Comparison of ENCODE assay signal across 8 cellular contexts in genomic region chr16:14285542-14286380, GRCh38.
DNase-seq lines count a peak whose midpoint lies in the region; ATAC-seq and TF ChIP-seq lines count a peak whose summit lies in the region.

No MANE protein-coding gene starts in this region.

- H2BK15ac ChIP-seq in IMR-90 (ENCODE audit: low read depth, low read length): no peak overlapping the region

- no peaks in the 10 kb centered on the region for H3K79me2 ChIP-seq in OCI-LY7 (ENCODE audit: insufficient read depth, low read depth, low read length)

- DNase-seq in DMS 273 (lab: John Stamatoyannopoulos, UW; ENCODE audit: unreplicated experiment): peak; percentile 97
- peak; percentile 97 for DNase-seq in IMR-90
- peak; percentile 91 for DNase-seq in OCI-LY7 (ENCODE audit: low spot score)
- peak; percentile 97 for DNase-seq in activated T-cell treated with anti-CD3 and anti-CD28 coated beads for 4 hours
- DNase-seq in epithelial cell of proximal tubule (ENCODE audit: low read depth): no peak
- DNase-seq in mucosa of gallbladder (ENCODE audit: low spot score): peak; percentile 95
- DNase-seq in stimulated activated CD8-positive, alpha-beta memory T cell treated with anti-CD3 and anti-CD28 coated beads, Interleukin-4, amount 100 ng/mL, for 1 hour (ENCODE audit: low read depth in 2 of 2, low spot score in 1 of 2): peak; percentile 92 to 93

- peaks cover 5% of the 10 kb centered on the region for H3K9me3 ChIP-seq in IMR-90 (ENCODE audit: control insufficient read depth, insufficient read depth, low read length)
- H3K9me3 ChIP-seq in OCI-LY7 (ENCODE audit: low read length): peaks cover 15% of the 10 kb centered on the region; the same call in 1 of the 2 replicates

- H2AK9ac ChIP-seq in IMR-90 (replicated peaks; ENCODE audit: low read depth, low read length, poor library complexity): peak overlapping the region; percentile 71

- no peak overlapping the region for H3K14ac ChIP-seq in IMR-90 (replicated peaks; ENCODE audit: low read depth, low read length)

- intact Hi-C loops in IMR-90 (cut with micrococcal nuclease) (loop anchor here (1.0 to 5.0 kb wide), 3 partner anchors 213 to 362 kb away; partner anchors contain the start of gene MRTFB), OCI-LY7 (cut with micrococcal nuclease; ENCODE audit: unreplicated experiment) (loop anchor here (5.0 kb wide), 1 partner anchor 363 kb away; the partner anchor contains the start of gene ERCC4)

- WGBS in IMR-90 (ENCODE audit: extremely low coverage in 2 of 2, insufficient read length in 1 of 2), 2 experiments: 1% methylated on average over 25 of the region's 72 CpGs; no CpG with 5 or more reads in 1 of the 2 experiments

- H3K9me1 ChIP-seq in IMR-90 (ENCODE audit: insufficient read depth, low read length): no peaks in the 10 kb centered on the region

- H3K4me1 ChIP-seq in IMR-90 (ENCODE audit: control insufficient read depth, insufficient read depth, low read length) (no peaks in the 10 kb centered on the region), OCI-LY7 (ENCODE audit: insufficient read depth, low read length, poor library complexity, severe bottlenecking) (peaks cover 51% of the 10 kb centered on the region)

- H3K27ac ChIP-seq in IMR-90 (ENCODE audit: insufficient read depth, low read length): peak overlapping the region; percentile 26; the same call in 1 of the 2 replicates
- peak overlapping the region; percentile 67 for H3K27ac ChIP-seq in OCI-LY7 (ENCODE audit: low read depth, low read length, poor library complexity, severe bottlenecking)

- dilution Hi-C loops in IMR-90 (cut with HindIII; ENCODE audit: low sequenced_read_pairs, unreplicated experiment): no loop called here

- H2BK120ac ChIP-seq in IMR-90 (ENCODE audit: low read depth, low read length): no peak overlapping the region

- peak overlapping the region; percentile 22; the same call in 1 of the 2 replicates for H3K56ac ChIP-seq in IMR-90 (ENCODE audit: extremely low read depth, insufficient read depth, low read length)

- no peak overlapping the region for H4K8ac ChIP-seq in IMR-90 (ENCODE audit: low read depth in 2 of 2, low read length in 2 of 2)

- H3K9me2 ChIP-seq in OCI-LY7 (ENCODE audit: insufficient read depth, low read length): no peaks in the 10 kb centered on the region

- CTCF ChIA-PET in IMR-90 (lab: Yijun Ruan, JAX) (interaction anchor here (0.7 to 1.2 kb wide), 6 partner anchors 10 to 366 kb away, joined by 3 to 5 read pairs (median 4); partner anchors contain the start of gene ERCC4), OCI-LY7 (lab: Charles Lee; ENCODE audit: unreplicated experiment) (interaction anchor here (0.6 to 1.5 kb wide), 5 partner anchors 15 to 366 kb away, joined by 3 to 6 read pairs (median 3); partner anchors contain the start of gene ERCC4)

- peak overlapping the region; percentile 85 for H2AFZ ChIP-seq in IMR-90 (replicated peaks; ENCODE audit: low read length, poor library complexity)
- peak overlapping the region; percentile 79 for H2AFZ ChIP-seq in OCI-LY7 (ENCODE audit: low read length)

- peaks cover 6% of the 10 kb centered on the region for H4K20me1 ChIP-seq in IMR-90 (ENCODE audit: insufficient read depth, low read length)
- no peaks in the 10 kb centered on the region for H4K20me1 ChIP-seq in OCI-LY7 (ENCODE audit: insufficient read depth, low read length)

- TF ChIP-seq CTCF in IMR-90 (conservative IDR thresholded peaks at IDR 0.05; ENCODE audit: low read depth, low read length) (no peak), OCI-LY7 (conservative IDR thresholded peaks at IDR 0.05; ENCODE audit: low read length) (no peak), epithelial cell of proximal tubule (conservative IDR thresholded peaks at IDR 0.05; ENCODE audit: low read depth, low read length) (no peak)

- ATAC-seq in GM21528 (IDR thresholded peaks at IDR 0.05; ENCODE audit: low FRiP score, unreplicated experiment) (peak; percentile 72), IMR-90 (ENCODE audit: low read depth) (peak; percentile 95)

- H3K36me3 ChIP-seq in IMR-90 (ENCODE audit: control insufficient read depth, insufficient read depth, low read length) (no peaks in the 10 kb centered on the region), OCI-LY7 (ENCODE audit: insufficient read depth, low read length) (no peaks in the 10 kb centered on the region)

- no peak overlapping the region for H2BK5ac ChIP-seq in IMR-90 (ENCODE audit: low read depth, low read length, poor library complexity, severe bottlenecking)

- H3K4me2 ChIP-seq in IMR-90 (ENCODE audit: low read depth, low read length): peak overlapping the region; percentile 1
- peak overlapping the region; percentile 79 for H3K4me2 ChIP-seq in OCI-LY7 (ENCODE audit: low read length)

- no peak overlapping the region for H2AK5ac ChIP-seq in IMR-90 (ENCODE audit: low read depth, low read length)

- BruUV-seq in IMR-90 (replicated peaks; lab: Mats Ljungman, UMichigan) (no TSS peak), OCI-LY7 (replicated peaks; lab: Mats Ljungman, UMichigan) (TSS peak; percentile 99)

- POLR2A ChIA-PET in IMR-90 (lab: Charles Lee; ENCODE audit: unreplicated experiment): interaction anchor here (0.6 kb wide), 1 partner anchor 15 kb away, joined by 3 read pairs; no protein-coding TSS in a partner anchor
- POLR2A ChIA-PET in OCI-LY7 (lab: Charles Lee): interaction anchor here (0.6 to 1.9 kb wide), 8 partner anchors 10 to 366 kb away, joined by 3 to 7 read pairs (median 3); partner anchors contain the start of gene ERCC4

- in situ Hi-C loops in IMR-90 (cut with MboI; ENCODE audit: low sequenced_read_pairs): loop anchor here (10.0 kb wide), 1 partner anchor 361 kb away; the partner anchor contains the start of gene ERCC4

- no peak overlapping the region for H4K5ac ChIP-seq in IMR-90 (ENCODE audit: low read depth, low read length)

- H3K27me3 ChIP-seq in IMR-90 (ENCODE audit: control insufficient read depth, insufficient read depth, low read length): no peaks in the 10 kb centered on the region

- no peak overlapping the region for H3K4ac ChIP-seq in IMR-90 (ENCODE audit: low read depth, low read length)

- H3K4me3 ChIP-seq in IMR-90 (ENCODE audit: insufficient read depth, low read depth, low read length): peak overlapping the region; percentile 66
- peak overlapping the region; percentile 76 for H3K4me3 ChIP-seq in OCI-LY7 (ENCODE audit: low read depth, low read length, poor library complexity, severe bottlenecking)
- H3K4me3 ChIP-seq in epithelial cell of proximal tubule (ENCODE audit: low read depth, low read length): peak overlapping the region; percentile 67

- TF ChIP-seq POLR2A in IMR-90 (IDR thresholded peaks at IDR 0.05; ENCODE audit: low read depth, low read length): no peak

- H2BK20ac ChIP-seq in IMR-90 (ENCODE audit: low read depth, low read length): no peak overlapping the region

- H3K9ac ChIP-seq in IMR-90 (ENCODE audit: low read depth, low read length): peak overlapping the region; percentile 57

- H3K18ac ChIP-seq in IMR-90 (ENCODE audit: low read depth, low read length): no peak overlapping the region

- H3K79me1 ChIP-seq in IMR-90 (ENCODE audit: low read depth in 1 of 2, low read length in 2 of 2): no peaks in the 10 kb centered on the region

- H3K23ac ChIP-seq in IMR-90 (ENCODE audit: low read depth, low read length): no peak overlapping the region

- H4K91ac ChIP-seq in IMR-90 (ENCODE audit: insufficient read depth, low read depth, low read length): no peak overlapping the region

- TF ChIP-seq RAD21 in IMR-90 (IDR thresholded peaks at IDR 0.05; ENCODE audit: low read length): no peak

TF ChIP-seq in IMR-90, 13 proteins besides CTCF, POLR2A, EP300 and RAD21:
- TF ChIP-seq CEBPB (IDR thresholded peaks at IDR 0.05; ENCODE audit: low read depth, low read length): peak; percentile 35; the same call in 1 of the 2 replicates
- peak; percentile 91; the same call in 1 of the 2 replicates for TF ChIP-seq MAZ (IDR thresholded peaks at IDR 0.05; ENCODE audit: borderline replicate concordance, low read depth, low read length)
- no peak for TF ChIP-seq RCOR1 (IDR thresholded peaks at IDR 0.05; ENCODE audit: insufficient replicate concordance, low read length)
- no peak for TF ChIP-seq MAFK (IDR thresholded peaks at IDR 0.05; ENCODE audit: low read depth, low read length)
- 0 out of 2 replicates have a peak, but pooled peaks have one; percentile 7 for TF ChIP-seq SMC3 (IDR thresholded peaks at IDR 0.05; ENCODE audit: low read depth, low read length)
- no peak; the same call in 1 of the 2 replicates for TF ChIP-seq CHD1 (IDR thresholded peaks at IDR 0.05; ENCODE audit: low read depth, low read length)
- no peak for TF ChIP-seq NFE2L2 (IDR thresholded peaks at IDR 0.05; ENCODE audit: low read depth, low read length)
- no peak for TF ChIP-seq MXI1 (IDR thresholded peaks at IDR 0.05; ENCODE audit: borderline replicate concordance, low read depth, low read length)
- TF ChIP-seq, protein P1, sequence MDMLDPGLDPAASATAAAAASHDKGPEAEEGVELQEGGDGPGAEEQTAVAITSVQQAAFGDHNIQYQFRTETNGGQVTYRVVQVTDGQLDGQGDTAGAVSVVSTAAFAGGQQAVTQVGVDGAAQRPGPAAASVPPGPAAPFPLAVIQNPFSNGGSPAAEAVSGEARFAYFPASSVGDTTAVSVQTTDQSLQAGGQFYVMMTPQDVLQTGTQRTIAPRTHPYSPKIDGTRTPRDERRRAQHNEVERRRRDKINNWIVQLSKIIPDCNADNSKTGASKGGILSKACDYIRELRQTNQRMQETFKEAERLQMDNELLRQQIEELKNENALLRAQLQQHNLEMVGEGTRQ (IDR thresholded peaks at IDR 0.05; ENCODE audit: low read depth, low read length): no peak
- peak; percentile 87 for TF ChIP-seq BHLHE40 (IDR thresholded peaks at IDR 0.05; ENCODE audit: low read depth, low read length)
- TF ChIP-seq FOS (IDR thresholded peaks at IDR 0.05; ENCODE audit: low read depth, low read length): peak; percentile 95
TF ChIP-seq in IMR-90: peak in this region for 5.
